24 cellular contexts compared by ENCODE assay signal in the genomic region with DNA sequence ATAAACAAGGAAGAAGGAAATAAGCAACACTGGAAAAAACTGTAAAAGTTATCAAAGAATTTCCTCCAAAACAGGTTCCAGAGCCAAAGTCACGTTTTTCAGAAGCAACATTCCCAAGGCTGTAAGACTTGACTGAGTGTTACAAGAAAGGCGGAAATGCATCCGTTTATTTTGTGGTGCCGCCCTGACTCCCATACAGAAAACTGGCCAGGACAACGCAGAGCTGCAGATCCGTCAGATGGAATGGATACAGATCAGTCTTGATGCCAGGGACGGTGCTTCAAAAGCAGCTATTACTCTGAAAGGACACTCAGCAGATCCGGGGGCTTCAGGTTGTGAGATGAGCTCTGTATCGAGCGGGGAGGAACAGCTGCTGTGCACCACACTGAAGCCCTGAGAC.
DNase-seq lines count a peak whose midpoint lies in the region; ATAC-seq, FAIRE-seq and TF ChIP-seq lines count a peak whose summit lies in the region.
"Had no signal": no experiment of that assay in that cellular context is flagged by ENCODE, and none has a peak within 500 bp of the region (broad histone marks: within the 10 kb centered on the region; RNA-seq: fewer than 3 reads in every experiment).

No MANE protein-coding gene starts in this region.

- H3K79me2 ChIP-seq in HepG2 (ENCODE audit: insufficient read depth, low read length), result no peaks in the 10 kb centered on the region
- H3K79me2 ChIP-seq in K562 (ENCODE audit: control insufficient read depth, insufficient read depth, low read length), result no peaks in the 10 kb centered on the region
- H3K79me2 ChIP-seq in neural progenitor cell (ENCODE audit: low read depth), result no peaks in the 10 kb centered on the region

- FAIRE-seq in HepG2 (lab: Jason Lieb, UNC) (no peak), K562 (lab: Jason Lieb, UNC) (no peak)
- FAIRE-seq: D721Med, G401.6, GM12891 had no signal

- in situ Hi-C loops in HepG2 (cut with HindIII; ENCODE audit: extremely low pct_ligation_motif_present, low pct_unique_long_range_greater_than_20kb), result no loop called here
- in situ Hi-C loops in K562 (cut with MboI), result loop anchor here (10.0 kb wide), 1 partner anchor 300 kb away; no protein-coding TSS in a partner anchor

- ATAC-seq in right lobe of liver (peak; percentile 19 to 56 (median 46)), HepG2 (no peak), K562 (no peak), upper lobe of right lung (no peak)

- TF ChIP-seq RAD21 in HepG2 (CRISPR knock-in tag; IDR thresholded peaks at IDR 0.05) (no peak), K562 (CRISPR knock-in tag; conservative IDR thresholded peaks at IDR 0.05 in 1 of 2, IDR thresholded peaks at IDR 0.05 in 1 of 2) (no peak)

- H3F3A ChIP-seq in neural progenitor cell (ENCODE audit: low read depth), result no peaks in the 10 kb centered on the region

- intact Hi-C loops in right lobe of liver (cut with DNase I), result no loop called here
- intact Hi-C loops in HepG2 (cut with micrococcal nuclease; ENCODE audit: unreplicated experiment), result no loop called here
- intact Hi-C loops in K562 (cut with micrococcal nuclease), result no loop called here
- intact Hi-C loops in spleen (cut with DNase I; ENCODE audit: low total_unique reads), result no loop called here
- intact Hi-C loops in upper lobe of right lung (cut with DNase I), result no loop called here
- intact Hi-C loops in Caco-2 (cut with micrococcal nuclease; ENCODE audit: unreplicated experiment), result no loop called here

- H3K4me3 ChIP-seq in right lobe of liver, result no peak overlapping the region
- no peak overlapping the region for H3K4me3 ChIP-seq in HepG2 (replicated peaks in 1 of 3; ENCODE audit: insufficient read depth in 1 of 3, low read depth in 2 of 3, low read length in 3 of 3)
- no peak overlapping the region for H3K4me3 ChIP-seq in K562
- H3K4me3 ChIP-seq in neural progenitor cell, result no peak overlapping the region
- H3K4me3 ChIP-seq in spleen, result peak overlapping the region in 2 of 8 donors; percentile 10 to 39
- H3K4me3 ChIP-seq in upper lobe of right lung, result no peak overlapping the region
- no peak overlapping the region for H3K4me3 ChIP-seq in Caco-2 (ENCODE audit: low read depth, low read length)
- H3K4me3 ChIP-seq: BLaER1 had no signal

- H3K4me1 Mint-ChIP-seq in neural progenitor cell (peaks cover 1% of the 10 kb centered on the region), Caco-2 (ENCODE audit: low read depth, unreplicated experiment) (no peaks in the 10 kb centered on the region)
- H3K4me1 Mint-ChIP-seq: CD14-positive monocyte; CD4-positive, alpha-beta memory T cell; CD8-positive, alpha-beta memory T cell had no signal

- H3K27ac Mint-ChIP-seq in neural progenitor cell (peak overlapping the region; percentile 88), Caco-2 (ENCODE audit: unreplicated experiment) (no peak overlapping the region)
- H3K27ac Mint-ChIP-seq: CD14-positive monocyte; CD4-positive, alpha-beta memory T cell; CD4-positive, CD25-positive, alpha-beta regulatory T cell; CD8-positive, alpha-beta memory T cell had no signal

- no peak for TF ChIP-seq CTCF in right lobe of liver (IDR thresholded peaks at IDR 0.05)
- TF ChIP-seq CTCF in HepG2 (CRISPR knock-in tag; IDR thresholded peaks at IDR 0.05), result no peak
- no peak for TF ChIP-seq CTCF in K562 (IDR thresholded peaks at IDR 0.05 in 2 of 3, conservative IDR thresholded peaks at IDR 0.05 in 1 of 3; ENCODE audit: insufficient read depth in 2 of 3, low read depth in 1 of 3, low read length in 3 of 3)
- no peak for TF ChIP-seq CTCF in neural progenitor cell (IDR thresholded peaks at IDR 0.05)
- TF ChIP-seq CTCF in spleen (IDR thresholded peaks at IDR 0.05 in 8 of 11, conservative IDR thresholded peaks at IDR 0.05 in 3 of 11), result no peak
- TF ChIP-seq CTCF in upper lobe of right lung (IDR thresholded peaks at IDR 0.05), result no peak
- no peak for TF ChIP-seq CTCF in Caco-2 (IDR thresholded peaks at IDR 0.05; ENCODE audit: insufficient read depth in 1 of 2, low read depth in 1 of 2, low read length in 1 of 2, severe bottlenecking in 1 of 2, unreplicated experiment in 1 of 2)

- WGBS in right lobe of liver (ENCODE audit: insufficient coverage, low coverage, low lambda C conversion rate, missing lambda C conversion rate), result 57% methylated on average over 3 of the region's 10 CpGs
- WGBS in HepG2 (ENCODE audit: low lambda C conversion rate), result 38% methylated on average over 2 of the region's 10 CpGs
- WGBS in K562 (ENCODE audit: insufficient coverage, low coverage, missing lambda C conversion rate), result 2% methylated on average over 10 of the region's 10 CpGs
- 46 to 75% (median 69%) methylated on average over 10 of the region's 10 CpGs for WGBS in spleen, 5 donors

- POLR2A ChIA-PET in HepG2 (lab: Yijun Ruan, JAX) (no interaction called here), K562 (lab: Yijun Ruan, JAX) (interaction anchor here (0.7 to 0.9 kb wide), 2 partner anchors 16 to 32 kb away, joined by 3 to 5 read pairs; no protein-coding TSS in a partner anchor), Caco-2 (lab: Charles Lee) (no interaction called here)

- H3K9me3 ChIP-seq in right lobe of liver, result no peaks in the 10 kb centered on the region
- no peaks in the 10 kb centered on the region for H3K9me3 ChIP-seq in HepG2 (ENCODE audit: low read length)
- H3K9me3 ChIP-seq in K562 (replicated peaks; ENCODE audit: control insufficient read depth, insufficient read depth, low read depth, low read length), result no peaks in the 10 kb centered on the region
- H3K9me3 ChIP-seq in neural progenitor cell (ENCODE audit: low read depth), result no peaks in the 10 kb centered on the region
- H3K9me3 ChIP-seq in spleen, result peaks cover 0 to 3% (median 0%) of the 10 kb centered on the region in 8 donors
- no peaks in the 10 kb centered on the region for H3K9me3 ChIP-seq in upper lobe of right lung
- H3K9me3 ChIP-seq in Caco-2, result no peaks in the 10 kb centered on the region
- H3K9me3 ChIP-seq: BE2C, BLaER1 had no signal

- CTCF ChIA-PET in HepG2 (lab: Yijun Ruan, JAX; ENCODE audit: low intra/inter-chr PET ratio, low total read pairs), result no interaction called here
- CTCF ChIA-PET in K562 (lab: Yijun Ruan, JAX; ENCODE audit: low intra/inter-chr PET ratio), result no interaction called here
- CTCF ChIA-PET in Caco-2 (lab: Charles Lee), result no interaction called here

- no peaks in the 10 kb centered on the region for H3K9me1 ChIP-seq in K562 (ENCODE audit: control insufficient read depth, insufficient read depth, low read length)

- peaks cover 6% of the 10 kb centered on the region for H3K27me3 Mint-ChIP-seq in neural progenitor cell (ENCODE audit: insufficient read depth, low read depth)
- H3K27me3 Mint-ChIP-seq in Caco-2 (ENCODE audit: insufficient read depth, unreplicated experiment), result peaks cover 7% of the 10 kb centered on the region
- H3K27me3 Mint-ChIP-seq: CD4-positive, alpha-beta memory T cell; CD4-positive, CD25-positive, alpha-beta regulatory T cell; CD8-positive, alpha-beta memory T cell had no signal

- BruUV-seq in HepG2 (replicated peaks; lab: Mats Ljungman, UMichigan) (no TSS peak), K562 (replicated peaks; lab: Mats Ljungman, UMichigan) (no TSS peak), Caco-2 (replicated peaks; lab: Mats Ljungman, UMichigan) (no TSS peak)

- no peak for TF ChIP-seq EP300 in HepG2 (IDR thresholded peaks at IDR 0.05; ENCODE audit: low read depth in 2 of 2, low read length in 2 of 2)
- no peak for TF ChIP-seq EP300 in HepG2 (CRISPR knock-in tag; IDR thresholded peaks at IDR 0.05; ENCODE audit: borderline replicate concordance)
- TF ChIP-seq EP300 in K562 (IDR thresholded peaks at IDR 0.05; ENCODE audit: low read length), result no peak

- H3K27me3 ChIP-seq in right lobe of liver (no peaks in the 10 kb centered on the region), HepG2 (ENCODE audit: control insufficient read depth in 1 of 2, insufficient read depth in 2 of 2, low read length in 2 of 2) (no peaks in the 10 kb centered on the region; a peak in 1 of 5 replicates), K562 (ENCODE audit: control insufficient read depth in 2 of 2, insufficient read depth in 2 of 2, low read length in 2 of 2) (peaks cover 9 to 40% of the 10 kb centered on the region in 2 experiments; a peak in 4 of 5 replicates), neural progenitor cell (no peaks in the 10 kb centered on the region), spleen (replicated peaks in 1 of 7) (no peaks in the 10 kb centered on the region), upper lobe of right lung (no peaks in the 10 kb centered on the region), Caco-2 (replicated peaks; ENCODE audit: control insufficient read depth, insufficient read depth, low read length) (no peaks in the 10 kb centered on the region; the same call in 1 of the 2 replicates)
- H3K27me3 ChIP-seq: BE2C, BLaER1 had no signal

- H3K9ac ChIP-seq in HepG2 (ENCODE audit: insufficient read depth, low read depth, low read length), result no peak overlapping the region
- H3K9ac ChIP-seq in K562 (ENCODE audit: insufficient read depth in 1 of 2, low read depth in 2 of 2, low read length in 2 of 2), result no peak overlapping the region
- H3K9ac ChIP-seq in neural progenitor cell, result no peak overlapping the region
- H3K9ac ChIP-seq: BLaER1 had no signal

- H3K36me3 ChIP-seq in right lobe of liver, result no peaks in the 10 kb centered on the region
- no peaks in the 10 kb centered on the region for H3K36me3 ChIP-seq in HepG2 (replicated peaks in 1 of 2; ENCODE audit: control insufficient read depth in 1 of 2, insufficient read depth in 2 of 2, low read length in 2 of 2)
- H3K36me3 ChIP-seq in K562 (ENCODE audit: control insufficient read depth, insufficient read depth, low read length), result no peaks in the 10 kb centered on the region
- H3K36me3 ChIP-seq in neural progenitor cell, result no peaks in the 10 kb centered on the region
- no peaks in the 10 kb centered on the region for H3K36me3 ChIP-seq in spleen
- H3K36me3 ChIP-seq in upper lobe of right lung, result no peaks in the 10 kb centered on the region
- H3K36me3 ChIP-seq in Caco-2 (ENCODE audit: control insufficient read depth, insufficient read depth, low read length), result no peaks in the 10 kb centered on the region
- H3K36me3 ChIP-seq: BE2C, BLaER1 had no signal

- TF ChIP-seq POLR2A in right lobe of liver (IDR thresholded peaks at IDR 0.05), result no peak
- no peak for TF ChIP-seq POLR2A in HepG2 (IDR thresholded peaks at IDR 0.05; ENCODE audit: insufficient read depth in 1 of 2, low read depth in 2 of 2, low read length in 2 of 2)
- TF ChIP-seq POLR2A in K562 (conservative IDR thresholded peaks at IDR 0.05), result no peak
- TF ChIP-seq POLR2A in spleen (IDR thresholded peaks at IDR 0.05), result peak in 1 of 3 donors; percentile 51

- H3K4me2 ChIP-seq in HepG2 (ENCODE audit: low read depth, low read length) (no peak overlapping the region), K562 (ENCODE audit: insufficient read depth, low read length) (0 out of 2 replicates have a peak overlapping the region, but pooled peaks have one; percentile 16), neural progenitor cell (no peak overlapping the region)
- H3K4me2 ChIP-seq: BLaER1 had no signal

- no peaks in the 10 kb centered on the region for H3K4me1 ChIP-seq in right lobe of liver
- no peaks in the 10 kb centered on the region for H3K4me1 ChIP-seq in HepG2 (ENCODE audit: insufficient read depth, low read length)
- no peaks in the 10 kb centered on the region for H3K4me1 ChIP-seq in K562 (replicated peaks in 1 of 2; ENCODE audit: control insufficient read depth in 2 of 2, insufficient read depth in 2 of 2, low read length in 2 of 2)
- H3K4me1 ChIP-seq in neural progenitor cell, result no peaks in the 10 kb centered on the region
- no peaks in the 10 kb centered on the region for H3K4me1 ChIP-seq in spleen
- H3K4me1 ChIP-seq in upper lobe of right lung, result no peaks in the 10 kb centered on the region
- H3K4me1 ChIP-seq in Caco-2, result no peaks in the 10 kb centered on the region
- H3K4me1 ChIP-seq: BE2C had no signal

- no peak overlapping the region for H2AFZ ChIP-seq in HepG2 (ENCODE audit: low read length)
- no peak overlapping the region for H2AFZ ChIP-seq in K562 (ENCODE audit: low read depth, low read length)
- no peak overlapping the region for H2AFZ ChIP-seq in neural progenitor cell (replicated peaks)

- H4K20me1 ChIP-seq in HepG2 (ENCODE audit: insufficient read depth, low read length), result no peaks in the 10 kb centered on the region
- H4K20me1 ChIP-seq in K562 (replicated peaks; ENCODE audit: control insufficient read depth, insufficient read depth, low read length), result 0 out of 2 replicates have a peak, but pooled peaks cover under 1% of the 10 kb centered on the region
- H4K20me1 ChIP-seq in neural progenitor cell (ENCODE audit: low read depth), result no peaks in the 10 kb centered on the region
- H4K20me1 ChIP-seq: BLaER1 had no signal

- H3K27ac ChIP-seq in right lobe of liver (no peak overlapping the region), HepG2 (ENCODE audit: extremely low read length, insufficient read depth, low read length) (no peak overlapping the region), K562 (ENCODE audit: extremely low read depth, low read depth, low read length) (no peak overlapping the region), neural progenitor cell (no peak overlapping the region), spleen (peak overlapping the region in 7 of 8 donors; percentile 31 to 82 (median 64)), upper lobe of right lung (no peak overlapping the region)
- H3K27ac ChIP-seq: 22Rv1, BLaER1 had no signal

- DNase-seq in right lobe of liver (no peak), HepG2 (ENCODE audit: low spot score) (no peak), K562 (ENCODE audit: extremely low read depth in 1 of 4, low spot score in 3 of 4) (no peak), neural progenitor cell (ENCODE audit: low spot score) (no peak), spleen (no peak), upper lobe of right lung (no peak), Caco-2 (no peak)
- DNase-seq in effector CD8-positive, alpha-beta T cell (lab: John Stamatoyannopoulos, UW), result no peak
- DNase-seq: ACHN; BE2C; C1 segment of cervical spinal cord; Calu3; CD4-positive, alpha-beta memory T cell; CD4-positive, CD25-positive, alpha-beta regulatory T cell; CD8-positive, alpha-beta memory T cell; COR-L47; DMS79 treated with DMSO at 0.1 percent for 48 hours; GF-D8 had no signal

- H3K36me3 Mint-ChIP-seq in neural progenitor cell (no peaks in the 10 kb centered on the region), Caco-2 (ENCODE audit: insufficient read depth, unreplicated experiment) (no peaks in the 10 kb centered on the region)
- H3K36me3 Mint-ChIP-seq: CD14-positive monocyte; CD4-positive, alpha-beta memory T cell; CD4-positive, CD25-positive, alpha-beta regulatory T cell; CD8-positive, alpha-beta memory T cell had no signal

- H3K4me3 Mint-ChIP-seq in neural progenitor cell (no peak overlapping the region), Caco-2 (ENCODE audit: unreplicated experiment) (no peak overlapping the region)
- H3K4me3 Mint-ChIP-seq: CD14-positive monocyte; CD4-positive, alpha-beta memory T cell; CD4-positive, CD25-positive, alpha-beta regulatory T cell; CD8-positive, alpha-beta memory T cell had no signal

- H3K9me3 Mint-ChIP-seq in neural progenitor cell, result no peaks in the 10 kb centered on the region
- H3K9me3 Mint-ChIP-seq in Caco-2 (ENCODE audit: unreplicated experiment), result no peaks in the 10 kb centered on the region
- H3K9me3 Mint-ChIP-seq: CD14-positive monocyte had no signal

Comparison
In these comparisons a context has a peak if more than half of its experiments do, and no peak if none do; other contexts are left out.
1. ATAC-seq: peak in right lobe of liver (4 of 4); none in HepG2 (single experiment), K562 (single experiment) and upper lobe of right lung (single experiment).
2. H3K27ac ChIP-seq: peak in spleen (7 of 8); none in right lobe of liver (0 of 3), HepG2 (single experiment), K562 (single experiment), neural progenitor cell (single experiment) and upper lobe of right lung (single experiment).